Comparison of ENCODE assay signal across 8 cellular contexts in genomic region chr10:102132193-102132562, GRCh38. TPM values are rescaled to one million over a fixed set of nuclear protein-coding genes. Genes with fewer than 3 reads are reported as not detected.
DNase-seq lines count a peak whose midpoint lies in the region; ATAC-seq, FAIRE-seq and TF ChIP-seq lines count a peak whose summit lies in the region.

No MANE protein-coding gene starts in this region.

- TF ChIP-seq POLR2A in K562 (conservative IDR thresholded peaks at IDR 0.05) (no peak), tibial nerve (IDR thresholded peaks at IDR 0.05) (no peak)

- H3K9me3 Mint-ChIP-seq in activated naive CD4-positive, alpha-beta T cell treated with anti-CD3 and anti-CD28 coated beads, Interleukin-2, amount 50 U/mL, for 24 hours, result no peaks in the 10 kb centered on the region
- no peaks in the 10 kb centered on the region for H3K9me3 Mint-ChIP-seq in memory B cell

- peak overlapping the region; percentile 99 for H2AFZ ChIP-seq in K562 (ENCODE audit: low read depth, low read length)

- H3K4me3 ChIP-seq in K562 (peak overlapping the region; percentile 96), tibial nerve (peak overlapping the region in 3 of 4 donors; percentile 77 to 99 (median 95)), aorta (ENCODE audit: low read length in 2 of 2) (no peak overlapping the region)

- intact Hi-C loops in K562 (cut with micrococcal nuclease), result loop anchor here (1.0 kb wide), 1 partner anchor 20 kb away; the partner anchor contains the start of gene NOLC1
- intact Hi-C loops in aorta (cut with DNase I), result loop anchor here in 1 of 2 donors (1.0 kb wide), 1 partner anchor 11 kb away; no protein-coding TSS in a partner anchor

- H3K9me3 ChIP-seq in K562 (replicated peaks; ENCODE audit: control insufficient read depth, insufficient read depth, low read depth, low read length), result 0 out of 2 replicates have a peak, but pooled peaks cover 2% of the 10 kb centered on the region
- no peaks in the 10 kb centered on the region for H3K9me3 ChIP-seq in tibial nerve
- no peaks in the 10 kb centered on the region for H3K9me3 ChIP-seq in aorta (ENCODE audit: control insufficient read depth, low read length)

- no peaks in the 10 kb centered on the region for H3K27me3 Mint-ChIP-seq in activated naive CD4-positive, alpha-beta T cell treated with anti-CD3 and anti-CD28 coated beads, Interleukin-2, amount 50 U/mL, for 24 hours
- H3K27me3 Mint-ChIP-seq in memory B cell, result no peaks in the 10 kb centered on the region

- peaks cover 22 to 24% of the 10 kb centered on the region in 2 experiments; a peak in 4 of 5 replicates for H3K4me1 ChIP-seq in K562 (replicated peaks in 1 of 2; ENCODE audit: control insufficient read depth in 2 of 2, insufficient read depth in 2 of 2, low read length in 2 of 2)
- peaks cover 0 to 40% (median 11%) of the 10 kb centered on the region in 4 donors for H3K4me1 ChIP-seq in tibial nerve
- H3K4me1 ChIP-seq in aorta (ENCODE audit: control insufficient read depth in 1 of 2, insufficient read depth in 2 of 2, low read length in 2 of 2), result no peaks in the 10 kb centered on the region

- in situ Hi-C loops in K562 (cut with MboI), result no loop called here

- peaks cover 33% of the 10 kb centered on the region for H3K4me1 Mint-ChIP-seq in activated naive CD4-positive, alpha-beta T cell treated with anti-CD3 and anti-CD28 coated beads, Interleukin-2, amount 50 U/mL, for 24 hours
- peaks cover 25% of the 10 kb centered on the region for H3K4me1 Mint-ChIP-seq in memory B cell

- peaks cover 8% of the 10 kb centered on the region for H3K9me1 ChIP-seq in K562 (ENCODE audit: control insufficient read depth, insufficient read depth, low read length)

- no TSS peak for BruUV-seq in K562 (replicated peaks; lab: Mats Ljungman, UMichigan)

- FAIRE-seq in K562 (lab: Jason Lieb, UNC), result no peak

- CTCF ChIA-PET in K562 (lab: Yijun Ruan, JAX; ENCODE audit: low intra/inter-chr PET ratio), result interaction anchor here (0.8 kb wide), 1 partner anchor 215 kb away, joined by 3 read pairs; no protein-coding TSS in a partner anchor

- no peak for ATAC-seq in K562
- no peak for ATAC-seq in memory B cell (ENCODE audit: low read depth)
- ATAC-seq in aorta (ENCODE audit: low FRiP score), result no peak
- ATAC-seq in HG02763 (IDR thresholded peaks at IDR 0.05; ENCODE audit: unreplicated experiment), result no peak
- no peak for ATAC-seq in HG02884 (IDR thresholded peaks at IDR 0.05; ENCODE audit: unreplicated experiment)

- H3K36me3 Mint-ChIP-seq in activated naive CD4-positive, alpha-beta T cell treated with anti-CD3 and anti-CD28 coated beads, Interleukin-2, amount 50 U/mL, for 24 hours, result peaks cover 17% of the 10 kb centered on the region
- H3K36me3 Mint-ChIP-seq in memory B cell, result no peaks in the 10 kb centered on the region

- H3K79me2 ChIP-seq in K562 (ENCODE audit: control insufficient read depth, insufficient read depth, low read length), result peaks cover 48% of the 10 kb centered on the region

- peak overlapping the region; percentile 89 for H3K4me2 ChIP-seq in K562 (ENCODE audit: insufficient read depth, low read length)

- H3K27me3 ChIP-seq in K562 (ENCODE audit: control insufficient read depth in 2 of 2, insufficient read depth in 2 of 2, low read length in 2 of 2), result no peaks in the 10 kb centered on the region
- H3K27me3 ChIP-seq in tibial nerve, result no peaks in the 10 kb centered on the region
- no peaks in the 10 kb centered on the region for H3K27me3 ChIP-seq in aorta (ENCODE audit: control insufficient read depth in 1 of 2, insufficient read depth in 2 of 2, low read length in 1 of 2)

- peaks cover 18% of the 10 kb centered on the region; the same call in 1 of the 2 replicates for H4K20me1 ChIP-seq in K562 (replicated peaks; ENCODE audit: control insufficient read depth, insufficient read depth, low read length)

- no peak for DNase-seq in activated naive CD4-positive, alpha-beta T cell (lab: John Stamatoyannopoulos, UW)
- DNase-seq in K562 (ENCODE audit: extremely low read depth in 1 of 4, low spot score in 3 of 4), result no peak
- no peak for DNase-seq in memory B cell (ENCODE audit: low spot score in 2 of 2)
- no peak for DNase-seq in tibial nerve (ENCODE audit: low spot score in 2 of 2)
- no peak for DNase-seq in aorta

- peak overlapping the region; percentile 71 for H3K27ac Mint-ChIP-seq in activated naive CD4-positive, alpha-beta T cell treated with anti-CD3 and anti-CD28 coated beads, Interleukin-2, amount 50 U/mL, for 24 hours
- peak overlapping the region; percentile 93 for H3K27ac Mint-ChIP-seq in memory B cell

- TF ChIP-seq EP300 in K562 (IDR thresholded peaks at IDR 0.05; ENCODE audit: low read length), result no peak
- no peak for TF ChIP-seq EP300 in tibial nerve (IDR thresholded peaks at IDR 0.05)

- POLR2A ChIA-PET in K562 (lab: Yijun Ruan, JAX), result interaction anchor here (0.6 to 2.5 kb wide), 5 partner anchors 9 to 538 kb away, joined by 3 to 16 read pairs (median 4); no protein-coding TSS in a partner anchor

- peaks cover 26% of the 10 kb centered on the region for H3K36me3 ChIP-seq in K562 (ENCODE audit: control insufficient read depth, insufficient read depth, low read length)
- H3K36me3 ChIP-seq in tibial nerve, result no peaks in the 10 kb centered on the region
- H3K36me3 ChIP-seq in aorta (ENCODE audit: control insufficient read depth in 1 of 2, insufficient read depth in 2 of 2, low read length in 1 of 2), result no peaks in the 10 kb centered on the region

- H3K27ac ChIP-seq in K562 (ENCODE audit: extremely low read depth, low read depth, low read length) (peak overlapping the region; percentile 91), tibial nerve (peak overlapping the region in 3 of 4 donors; percentile 60 to 96 (median 90)), aorta (ENCODE audit: low read depth in 1 of 2, low read length in 2 of 2) (peak overlapping the region in 1 of 2 donors; percentile 48)

- 16% methylated on average over 8 of the region's 8 CpGs for WGBS in K562 (ENCODE audit: insufficient coverage, low coverage, missing lambda C conversion rate)
- WGBS in tibial nerve, 2 donors, result 25 to 28% methylated on average over 8 of the region's 8 CpGs
- 18 to 23% methylated on average over 8 of the region's 8 CpGs for WGBS in aorta, 2 donors

- TF ChIP-seq CTCF in K562 (IDR thresholded peaks at IDR 0.05 in 2 of 3, conservative IDR thresholded peaks at IDR 0.05 in 1 of 3; ENCODE audit: insufficient read depth in 2 of 3, low read depth in 1 of 3, low read length in 3 of 3) (no peak), tibial nerve (IDR thresholded peaks at IDR 0.05) (no peak)

- no peak for TF ChIP-seq RAD21 in K562 (CRISPR knock-in tag; conservative IDR thresholded peaks at IDR 0.05 in 1 of 2, IDR thresholded peaks at IDR 0.05 in 1 of 2)

- peak overlapping the region; percentile 92 for H3K4me3 Mint-ChIP-seq in activated naive CD4-positive, alpha-beta T cell treated with anti-CD3 and anti-CD28 coated beads, Interleukin-2, amount 50 U/mL, for 24 hours
- H3K4me3 Mint-ChIP-seq in memory B cell, result peak overlapping the region; percentile 89

- peak overlapping the region; percentile 94 to 99; a peak in 3 of 4 replicates for H3K9ac ChIP-seq in K562 (ENCODE audit: insufficient read depth in 1 of 2, low read depth in 2 of 2, low read length in 2 of 2)

RNA-seq across cellular contexts. Expression of gene PPRC1, which starts 0.7 kb away (rescaled TPM):
- total RNA-seq in K562 (2011; cell fraction: chromatin; rRNA removed; ENCODE audit: low replicate concordance), result 77.8 and 159 TPM in 2 replicates
- total RNA-seq in K562 (2011; cell fraction: nucleolus; rRNA removed), result 67.4 and 76.5 TPM in 2 replicates
- total RNA-seq in K562 (2011; cell fraction: nucleoplasm; rRNA removed), result 77.6 and 87.0 TPM in 2 replicates
- total RNA-seq in K562 (2014; rRNA removed), result 11.8 and 16.8 TPM in 2 replicates
- 13.4 and 16.2 TPM in 2 replicates for total RNA-seq in K562 (2014; rRNA removed; fragmentation: Illumina TruSeq; extraction: Trizol)
- 16.2 and 17.0 TPM in 2 replicates for total RNA-seq in K562 (2015; rRNA removed; fragmentation: Illumina TruSeq; extraction: Trizol)
- total RNA-seq in K562 (2021), result 43.1 and 44.0 TPM in 2 replicates
- polyA plus RNA-seq in K562 (2011; rRNA removed), result 13.6 and 21.6 TPM in 2 replicates
- polyA plus RNA-seq in K562 (2011; cell fraction: cytosol; rRNA removed), result 13.9 and 15.5 TPM in 2 replicates
- polyA plus RNA-seq in K562 (2011; cell fraction: nucleus; rRNA removed), result 46.7 and 61.2 TPM in 2 replicates
- 19.6 and 31.0 TPM in 2 replicates for polyA plus RNA-seq in K562 (2012)
- 44.0 and 47.1 TPM in 2 replicates for polyA plus RNA-seq in K562 (2014; fragmentation: Illumina TruSeq; extraction: Trizol)
- polyA plus RNA-seq in K562 (2014; fragmentation: Nextera tagmentation; extraction: Ambion mirVana), result 1 to 10 TPM; 8.5 to 9.0 TPM
- 24.1 and 27.4 TPM in 2 replicates for polyA plus RNA-seq in K562 (2014; rRNA removed)
- polyA minus RNA-seq in K562 (2011; rRNA and poly(A)+ RNA removed), result 25.9 and 29.7 TPM in 2 replicates
- 27.4 and 28.0 TPM in 2 replicates for polyA minus RNA-seq in K562 (2011; cell fraction: cytosol; rRNA and poly(A)+ RNA removed)
- polyA minus RNA-seq in K562 (2011; cell fraction: nucleus; rRNA and poly(A)+ RNA removed), result 22.3 and 23.7 TPM in 2 replicates
- total RNA-seq in tibial nerve, result 10 to 100 TPM; 10.1 to 26.4 (median 18.7) TPM
- total RNA-seq in aorta, result 10 to 100 TPM; 31.4 to 35.9 TPM
- polyA plus RNA-seq in aorta, result 10 to 100 TPM in 1 of 2 donors, 1 to 10 TPM in 1; 9.8 to 18.1 TPM

RNA-seq across cellular contexts. Expression of gene LDB1, which starts 12.0 kb away (rescaled TPM):
- 255 and 520 TPM in 2 replicates for total RNA-seq in K562 (2011; cell fraction: chromatin; rRNA removed; ENCODE audit: low replicate concordance)
- 309 and 317 TPM in 2 replicates for total RNA-seq in K562 (2011; cell fraction: nucleolus; rRNA removed)
- total RNA-seq in K562 (2011; cell fraction: nucleoplasm; rRNA removed), result 210 and 273 TPM in 2 replicates
- total RNA-seq in K562 (2014; rRNA removed) (73.2 and 86.2 TPM in 2 replicates), K562 (2014; rRNA removed; fragmentation: Illumina TruSeq; extraction: Trizol) (46.5 and 57.1 TPM in 2 replicates), K562 (2015; rRNA removed; fragmentation: Illumina TruSeq; extraction: Trizol) (105 and 107 TPM in 2 replicates), K562 (2021) (120 and 136 TPM in 2 replicates), tibial nerve (10 to 100 TPM; 37.0 to 50.7 (median 45.8) TPM), aorta (10 to 100 TPM; 43.0 to 67.3 TPM)
- polyA plus RNA-seq in K562 (2011; rRNA removed) (137 and 167 TPM in 2 replicates), K562 (2014; fragmentation: Illumina TruSeq; extraction: Trizol) (133 and 137 TPM in 2 replicates), K562 (2014; fragmentation: Nextera tagmentation; extraction: Ambion mirVana) (1 to 10 TPM; 1.9 TPM), K562 (2014; rRNA removed) (111 and 117 TPM in 2 replicates), aorta (10 to 100 TPM; 16.2 to 42.8 TPM)
- polyA plus RNA-seq in K562 (2011; cell fraction: cytosol; rRNA removed), result 165 and 219 TPM in 2 replicates
- polyA plus RNA-seq in K562 (2011; cell fraction: nucleus; rRNA removed), result 807 and 1,010 TPM in 2 replicates
- polyA plus RNA-seq in K562 (2012), result 90.4 and 133 TPM in 2 replicates
- polyA minus RNA-seq in K562 (2011; rRNA and poly(A)+ RNA removed), result 102 and 187 TPM in 2 replicates
- 80.4 and 97.7 TPM in 2 replicates for polyA minus RNA-seq in K562 (2011; cell fraction: cytosol; rRNA and poly(A)+ RNA removed)
- polyA minus RNA-seq in K562 (2011; cell fraction: nucleus; rRNA and poly(A)+ RNA removed), result 105 and 141 TPM in 2 replicates

RNA-seq across cellular contexts. Expression of gene NOLC1, which starts 20.0 kb away (rescaled TPM):
- total RNA-seq in K562 (2011; cell fraction: chromatin; rRNA removed; ENCODE audit: low replicate concordance), result 57.7 and 71.1 TPM in 2 replicates
- total RNA-seq in K562 (2011; cell fraction: nucleolus; rRNA removed), result 38.7 and 40.0 TPM in 2 replicates
- total RNA-seq in K562 (2011; cell fraction: nucleoplasm; rRNA removed), result 43.8 and 54.6 TPM in 2 replicates
- total RNA-seq in K562 (2014; rRNA removed) (165 TPM in 2 replicates), K562 (2014; rRNA removed; fragmentation: Illumina TruSeq; extraction: Trizol) (134 and 144 TPM in 2 replicates), K562 (2015; rRNA removed; fragmentation: Illumina TruSeq; extraction: Trizol) (130 and 142 TPM in 2 replicates), K562 (2021) (153 and 170 TPM in 2 replicates), tibial nerve (10 to 100 TPM; 31.2 to 58.2 (median 51.4) TPM), aorta (10 to 100 TPM; 35.3 to 35.9 TPM)
- polyA plus RNA-seq in K562 (2011; rRNA removed) (133 and 201 TPM in 2 replicates), K562 (2014; fragmentation: Illumina TruSeq; extraction: Trizol) (262 and 310 TPM in 2 replicates), K562 (2014; fragmentation: Nextera tagmentation; extraction: Ambion mirVana) (100 to 1,000 TPM; 102 to 165 TPM), K562 (2014; rRNA removed) (158 and 169 TPM in 2 replicates), aorta (10 to 100 TPM; 13.6 to 13.7 TPM)
- polyA plus RNA-seq in K562 (2011; cell fraction: cytosol; rRNA removed), result 89.5 and 95.0 TPM in 2 replicates
- 69.8 and 74.0 TPM in 2 replicates for polyA plus RNA-seq in K562 (2011; cell fraction: nucleus; rRNA removed)
- 61.8 and 129 TPM in 2 replicates for polyA plus RNA-seq in K562 (2012)
- 205 and 242 TPM in 2 replicates for polyA minus RNA-seq in K562 (2011; rRNA and poly(A)+ RNA removed)
- polyA minus RNA-seq in K562 (2011; cell fraction: cytosol; rRNA and poly(A)+ RNA removed), result 72.9 and 103 TPM in 2 replicates
- polyA minus RNA-seq in K562 (2011; cell fraction: nucleus; rRNA and poly(A)+ RNA removed), result 13.9 and 24.5 TPM in 2 replicates

Comparison
In these comparisons a context has a peak if more than half of its experiments do, and no peak if none do; other contexts are left out.
1. H3K4me3 ChIP-seq: peak in K562 (single experiment) and tibial nerve (3 of 4); none in aorta (0 of 2).